In the genomic region with DNA sequence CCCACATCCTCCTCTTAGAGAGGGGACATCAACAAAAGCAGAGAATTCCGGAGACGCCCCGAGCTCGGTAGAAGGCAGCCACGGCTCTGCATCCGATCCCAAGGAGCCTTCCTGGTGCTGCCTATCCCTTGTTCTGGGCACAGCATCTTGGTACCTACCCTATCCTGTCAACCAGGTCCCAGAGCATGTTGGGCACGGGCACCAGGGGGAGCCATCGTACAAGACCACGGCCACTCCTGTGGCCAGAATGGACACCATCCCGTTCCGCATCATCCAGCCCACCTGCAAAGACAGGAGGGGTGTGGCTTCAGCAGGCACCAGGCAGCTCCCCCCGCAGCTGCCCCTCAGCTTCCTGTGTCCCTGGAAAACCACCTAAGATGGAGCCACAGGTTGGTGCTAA, we compare ENCODE assay signal across 7 cellular contexts.
DNase-seq lines count a peak whose midpoint lies in the region; ATAC-seq and TF ChIP-seq lines count a peak whose summit lies in the region.

No MANE protein-coding gene starts in this region.

- no peaks in the 10 kb centered on the region for H3K36me3 ChIP-seq in neural progenitor cell

- H3F3A ChIP-seq in neural progenitor cell (ENCODE audit: low read depth) = no peaks in the 10 kb centered on the region

- H3K9ac ChIP-seq in neural progenitor cell = no peak overlapping the region

- H3K9me3 ChIP-seq in neural progenitor cell (ENCODE audit: low read depth) = no peaks in the 10 kb centered on the region

- H3K4me1 Mint-ChIP-seq in activated naive CD8-positive, alpha-beta T cell treated with anti-CD3 and anti-CD28 coated beads, Interleukin-2, amount 50 U/mL, for 24 hours = no peaks in the 10 kb centered on the region
- H3K4me1 Mint-ChIP-seq in neural progenitor cell = no peaks in the 10 kb centered on the region

- no peak overlapping the region for H3K27ac Mint-ChIP-seq in activated naive CD8-positive, alpha-beta T cell treated with anti-CD3 and anti-CD28 coated beads, Interleukin-2, amount 50 U/mL, for 24 hours
- peak overlapping the region; percentile 50 for H3K27ac Mint-ChIP-seq in neural progenitor cell

- DNase-seq in Daoy (ENCODE audit: low read depth) = peak; percentile 59
- peak; percentile 59 for DNase-seq in HPDE6-E6E7 (ENCODE audit: extremely low spot score)
- DNase-seq in activated naive CD8-positive, alpha-beta T cell treated with anti-CD3 and anti-CD28 coated beads, Interleukin-2, amount 50 U/mL, for 24 hours = peak; percentile 29
- DNase-seq in neural progenitor cell (ENCODE audit: low spot score) = peak; percentile 70
- no peak for DNase-seq in KG1 (lab: John Stamatoyannopoulos, UW)
- no peak for DNase-seq in caudate nucleus (lab: John Stamatoyannopoulos, UW)

- TF ChIP-seq CTCF in neural progenitor cell (IDR thresholded peaks at IDR 0.05) = peak; percentile 65

- no peak overlapping the region for H3K4me2 ChIP-seq in neural progenitor cell

- no peaks in the 10 kb centered on the region for H3K27me3 ChIP-seq in neural progenitor cell

- H3K4me3 Mint-ChIP-seq in activated naive CD8-positive, alpha-beta T cell treated with anti-CD3 and anti-CD28 coated beads, Interleukin-2, amount 50 U/mL, for 24 hours = no peak overlapping the region
- no peak overlapping the region for H3K4me3 Mint-ChIP-seq in neural progenitor cell

- H3K27ac ChIP-seq in neural progenitor cell = no peak overlapping the region
- no peak overlapping the region for H3K27ac ChIP-seq in caudate nucleus (ENCODE audit: low read depth, low read length)

- no peak overlapping the region for H3K4me3 ChIP-seq in neural progenitor cell

- peak overlapping the region; percentile 17 for H2AFZ ChIP-seq in neural progenitor cell (replicated peaks)

- H3K4me1 ChIP-seq in neural progenitor cell = no peaks in the 10 kb centered on the region

- H3K9me3 Mint-ChIP-seq in activated naive CD8-positive, alpha-beta T cell treated with anti-CD3 and anti-CD28 coated beads, Interleukin-2, amount 50 U/mL, for 24 hours = no peaks in the 10 kb centered on the region
- peaks cover 25% of the 10 kb centered on the region for H3K9me3 Mint-ChIP-seq in neural progenitor cell

- no peaks in the 10 kb centered on the region for H4K20me1 ChIP-seq in neural progenitor cell (ENCODE audit: low read depth)

- no peaks in the 10 kb centered on the region for H3K36me3 Mint-ChIP-seq in activated naive CD8-positive, alpha-beta T cell treated with anti-CD3 and anti-CD28 coated beads, Interleukin-2, amount 50 U/mL, for 24 hours (ENCODE audit: low read depth)
- no peaks in the 10 kb centered on the region for H3K36me3 Mint-ChIP-seq in neural progenitor cell

- ATAC-seq in activated naive CD8-positive, alpha-beta T cell treated with anti-CD3 and anti-CD28 coated beads, Interleukin-2, amount 50 U/mL, for 24 hours = no peak
- no peak for ATAC-seq in GM18858 (IDR thresholded peaks at IDR 0.05; ENCODE audit: unreplicated experiment)

- no peaks in the 10 kb centered on the region for H3K27me3 Mint-ChIP-seq in activated naive CD8-positive, alpha-beta T cell treated with anti-CD3 and anti-CD28 coated beads, Interleukin-2, amount 50 U/mL, for 24 hours
- H3K27me3 Mint-ChIP-seq in neural progenitor cell (ENCODE audit: insufficient read depth, low read depth) = peaks cover 19% of the 10 kb centered on the region

- no peaks in the 10 kb centered on the region for H3K79me2 ChIP-seq in neural progenitor cell (ENCODE audit: low read depth)

Comparison
In these comparisons a context has a peak if more than half of its experiments do, and no peak if none do; other contexts are left out.
1. DNase-seq: peak in Daoy (single experiment), HPDE6-E6E7 (single experiment), activated naive CD8-positive, alpha-beta T cell treated with anti-CD3 and anti-CD28 coated beads, Interleukin-2, amount 50 U/mL, for 24 hours (single experiment) and neural progenitor cell (single experiment); none in KG1 (single experiment) and caudate nucleus (0 of 61).